Comparison of ENCODE assay signal across 8 cellular contexts in genomic region chr1:2548068-2548589, GRCh38. TPM values are rescaled to one million over a fixed set of nuclear protein-coding genes. Genes with fewer than 3 reads are reported as not detected.
DNase-seq lines count a peak whose midpoint lies in the region; ATAC-seq and TF ChIP-seq lines count a peak whose summit lies in the region.

No MANE protein-coding gene starts in this region.

- in situ Hi-C loops in ACHN (cut with HindIII; ENCODE audit: low pct_ligation_motif_present, low pct_unique_long_range_greater_than_20kb, low sequenced_read_pairs), result no loop called here

- DNase-seq in ACHN (peak; percentile 68), SK-N-DZ (ENCODE audit: low spot score) (peak; percentile 62), globus pallidus (ENCODE audit: low spot score) (peak; percentile 79), omental fat pad (ENCODE audit: low spot score) (no peak)
- peak; percentile 62 for DNase-seq in Jurkat, Clone E6-1 (ENCODE audit: low read depth, low spot score)
- peak; percentile 83 for DNase-seq in activated naive CD4-positive, alpha-beta T cell treated with anti-CD3 and anti-CD28 coated beads, Interleukin-2, amount 50 U/mL, for 16 hours

- H3K27me3 ChIP-seq in thymus (ENCODE audit: control insufficient read depth, insufficient read depth), result no peaks in the 10 kb centered on the region

- H3K36me3 ChIP-seq in thymus (ENCODE audit: control insufficient read depth, insufficient read depth), result no peaks in the 10 kb centered on the region

- TF ChIP-seq CTCF in omental fat pad (IDR thresholded peaks at IDR 0.05), result peak in 2 of 3 donors; percentile 43 to 58

- H3K4me1 ChIP-seq in thymus (ENCODE audit: control insufficient read depth, insufficient read depth, low read length), result peaks cover 28% of the 10 kb centered on the region

- peak overlapping the region; percentile 93 for H3K27ac ChIP-seq in thymus (ENCODE audit: low read depth)

- H3K4me3 ChIP-seq in Jurkat, Clone E6-1 (ENCODE audit: low read length), result peak overlapping the region; percentile 71
- peak overlapping the region; percentile 88 for H3K4me3 ChIP-seq in thymus (ENCODE audit: low read length)

- ATAC-seq in GM18517 (IDR thresholded peaks at IDR 0.05; ENCODE audit: unreplicated experiment) (peak; percentile 18), omental fat pad (ENCODE audit: low FRiP score) (peak; percentile 27)

- no peaks in the 10 kb centered on the region for H3K9me3 ChIP-seq in thymus (ENCODE audit: control insufficient read depth)

- WGBS in thymus, result 13% methylated on average over 17 of the region's 17 CpGs

RNA-seq across cellular contexts. Expression of gene TNFRSF14, which starts 8.0 kb away (rescaled TPM):
- polyA plus RNA-seq in Jurkat, Clone E6-1 (2012; ENCODE audit: insufficient read depth, insufficient read length), result 10.1 TPM
- polyA plus RNA-seq in SK-N-DZ (2014; cell fraction: cytosol; rRNA removed), result 0.49 TPM in 1 of 2 replicates, not detected in the other
- 1.2 and 1.4 TPM in 2 replicates for polyA plus RNA-seq in SK-N-DZ (2014; cell fraction: nucleus; rRNA removed)
- 100 to 1,000 TPM in 1 of 4 donors, 10 to 100 TPM in 3; 26.6 to 108 (median 41.5) TPM for total RNA-seq in omental fat pad
- 233 TPM for polyA plus RNA-seq in thymus

RNA-seq across cellular contexts. Expression of gene HES5, which starts 18.1 kb away (rescaled TPM):
- polyA plus RNA-seq in Jurkat, Clone E6-1 (2012; ENCODE audit: insufficient read depth, insufficient read length), result not detected
- polyA plus RNA-seq in SK-N-DZ (2014; cell fraction: cytosol; rRNA removed), result not detected in 2 replicates
- not detected in 2 replicates for polyA plus RNA-seq in SK-N-DZ (2014; cell fraction: nucleus; rRNA removed)
- total RNA-seq in omental fat pad, result not detected
- 0.55 TPM for polyA plus RNA-seq in thymus

RNA-seq across cellular contexts. Expression of gene PANK4, which starts 21.7 kb away (rescaled TPM):
- polyA plus RNA-seq in Jurkat, Clone E6-1 (2012; ENCODE audit: insufficient read depth, insufficient read length), result 33.1 TPM
- 19.0 and 27.4 TPM in 2 replicates for polyA plus RNA-seq in SK-N-DZ (2014; cell fraction: cytosol; rRNA removed)
- 86.5 and 95.1 TPM in 2 replicates for polyA plus RNA-seq in SK-N-DZ (2014; cell fraction: nucleus; rRNA removed)
- total RNA-seq in omental fat pad, result 10 to 100 TPM; 15.1 to 38.1 (median 27.4) TPM
- 27.1 TPM for polyA plus RNA-seq in thymus

RNA-seq across cellular contexts. Expression of gene PRXL2B, which starts 38.4 kb away (rescaled TPM):
- polyA plus RNA-seq in Jurkat, Clone E6-1 (2012; ENCODE audit: insufficient read depth, insufficient read length), result 19.9 TPM
- polyA plus RNA-seq in SK-N-DZ (2014; cell fraction: cytosol; rRNA removed), result 18.7 and 24.5 TPM in 2 replicates
- 22.0 and 36.4 TPM in 2 replicates for polyA plus RNA-seq in SK-N-DZ (2014; cell fraction: nucleus; rRNA removed)
- total RNA-seq in omental fat pad, result 10 to 100 TPM in 2 of 4 donors, 1 to 10 TPM in 2; 7.1 to 19.2 (median 8.8) TPM
- polyA plus RNA-seq in thymus, result 12.3 TPM
